ENCODE assay signal across 19 cellular contexts in the genomic region with DNA sequence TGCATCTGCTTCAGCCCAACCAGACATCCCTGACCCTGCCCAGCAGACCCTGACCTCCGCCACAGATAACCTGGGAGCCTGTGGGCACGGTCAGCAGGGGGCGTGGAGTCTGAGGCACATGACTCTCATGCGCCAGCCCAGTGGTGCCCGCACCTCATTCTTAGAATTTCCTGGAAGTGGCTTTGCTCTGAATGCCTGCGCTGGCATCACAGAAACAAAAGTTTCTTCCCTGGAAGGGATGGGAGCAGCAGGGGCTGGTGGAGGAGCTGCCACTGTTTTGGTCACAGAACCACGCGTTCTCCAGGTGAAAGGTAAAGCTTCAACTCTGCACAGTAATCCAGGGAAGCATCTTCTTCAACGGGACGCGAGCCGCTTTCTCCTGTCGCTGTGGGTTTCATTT.
DNase-seq lines count a peak whose midpoint lies in the region; ATAC-seq, FAIRE-seq and TF ChIP-seq lines count a peak whose summit lies in the region.
"Had no signal": no experiment of that assay in that cellular context is flagged by ENCODE, and none has a peak within 500 bp of the region (broad histone marks: within the 10 kb centered on the region; RNA-seq: fewer than 3 reads in every experiment).

No MANE protein-coding gene starts in this region.

- no peaks in the 10 kb centered on the region for H3K36me3 ChIP-seq in astrocyte (ENCODE audit: insufficient read depth, low read length)
- H3K36me3 ChIP-seq: ovary, suprapubic skin had no signal

- H3K79me2 ChIP-seq in astrocyte (ENCODE audit: insufficient read depth, low read length): no peaks in the 10 kb centered on the region

- no peaks in the 10 kb centered on the region for H3K9me3 Mint-ChIP-seq in activated naive CD4-positive, alpha-beta T cell treated with anti-CD3 and anti-CD28 coated beads, Interleukin-2, amount 50 U/mL, for 24 hours
- H3K9me3 Mint-ChIP-seq in astrocyte (ENCODE audit: unreplicated experiment): no peaks in the 10 kb centered on the region
- no peaks in the 10 kb centered on the region for H3K9me3 Mint-ChIP-seq in stimulated activated naive CD8-positive, alpha-beta T cell treated with anti-CD3 and anti-CD28 coated beads, Interleukin-15, amount 100 ng/mL, for 72 hours
- H3K9me3 Mint-ChIP-seq: CD4-positive, alpha-beta memory T cell; naive B cell had no signal

- H3K36me3 Mint-ChIP-seq in activated naive CD4-positive, alpha-beta T cell treated with anti-CD3 and anti-CD28 coated beads, Interleukin-2, amount 50 U/mL, for 24 hours: no peaks in the 10 kb centered on the region
- H3K36me3 Mint-ChIP-seq in T-helper 17 cell (ENCODE audit: low read depth): no peaks in the 10 kb centered on the region
- no peaks in the 10 kb centered on the region for H3K36me3 Mint-ChIP-seq in astrocyte (ENCODE audit: low read depth, unreplicated experiment)
- H3K36me3 Mint-ChIP-seq: CD4-positive, alpha-beta memory T cell; naive B cell had no signal

- H3K4me1 ChIP-seq in astrocyte (ENCODE audit: insufficient read depth, low read length): peaks cover 9% of the 10 kb centered on the region

- ATAC-seq in T-helper 17 cell: no peak
- ATAC-seq in stimulated activated naive CD8-positive, alpha-beta T cell treated with anti-CD3 and anti-CD28 coated beads, Interleukin-15, amount 100 ng/mL, for 72 hours: no peak

- no peaks in the 10 kb centered on the region for H3K27me3 ChIP-seq in astrocyte (ENCODE audit: insufficient read depth, low read length)
- H3K27me3 ChIP-seq: ovary had no signal

- no peak overlapping the region for H3K9ac ChIP-seq in astrocyte (ENCODE audit: low read length)

- TF ChIP-seq CTCF in astrocyte (IDR thresholded peaks at IDR 0.05; ENCODE audit: insufficient read depth, low read depth, low read length): no peak

- peak overlapping the region; percentile 50 for H3K4me3 Mint-ChIP-seq in activated naive CD4-positive, alpha-beta T cell treated with anti-CD3 and anti-CD28 coated beads, Interleukin-2, amount 50 U/mL, for 24 hours
- H3K4me3 Mint-ChIP-seq in T-helper 17 cell (peak overlapping the region; percentile 52), astrocyte (ENCODE audit: unreplicated experiment) (no peak overlapping the region)
- H3K4me3 Mint-ChIP-seq in stimulated activated naive CD8-positive, alpha-beta T cell treated with anti-CD3 and anti-CD28 coated beads, Interleukin-15, amount 100 ng/mL, for 72 hours: peak overlapping the region; percentile 71 to 81

- no peak for DNase-seq in activated naive CD4-positive, alpha-beta T cell (lab: John Stamatoyannopoulos, UW)
- DNase-seq in T-helper 17 cell (no peak), astrocyte (ENCODE audit: low read depth) (no peak), NCI-H446 treated with DMSO at 0.1 percent for 48 hours (lab: John Stamatoyannopoulos, UW) (no peak), SW 1271 (lab: John Stamatoyannopoulos, UW) (no peak)
- DNase-seq in stimulated activated naive CD8-positive, alpha-beta T cell treated with anti-CD3 and anti-CD28 coated beads, Interleukin-15, amount 100 ng/mL, for 72 hours: no peak
- DNase-seq: activated gamma-delta T cell, glutamatergic neuron, mesendoderm, naive B cell, NCI-H1436 treated with DMSO at 0.1 percent for 48 hours, NCI-H2171 treated with DMSO at 0.1 percent for 48 hours, ovary, right cardiac atrium, SIG-M5 had no signal

- no peaks in the 10 kb centered on the region for H4K20me1 ChIP-seq in astrocyte (ENCODE audit: insufficient read depth, low read length)

- no peak overlapping the region for H3K27ac ChIP-seq in astrocyte (ENCODE audit: low read depth, low read length)
- H3K27ac ChIP-seq: HL-60, ovary, suprapubic skin had no signal

- peak overlapping the region; percentile 96 for H3K27ac Mint-ChIP-seq in activated naive CD4-positive, alpha-beta T cell treated with anti-CD3 and anti-CD28 coated beads, Interleukin-2, amount 50 U/mL, for 24 hours
- peak overlapping the region; percentile 92 for H3K27ac Mint-ChIP-seq in T-helper 17 cell
- H3K27ac Mint-ChIP-seq in astrocyte (ENCODE audit: unreplicated experiment): peak overlapping the region; percentile 66
- peak overlapping the region; percentile 93 to 96 for H3K27ac Mint-ChIP-seq in stimulated activated naive CD8-positive, alpha-beta T cell treated with anti-CD3 and anti-CD28 coated beads, Interleukin-15, amount 100 ng/mL, for 72 hours

- no peaks in the 10 kb centered on the region for H3K27me3 Mint-ChIP-seq in activated naive CD4-positive, alpha-beta T cell treated with anti-CD3 and anti-CD28 coated beads, Interleukin-2, amount 50 U/mL, for 24 hours
- H3K27me3 Mint-ChIP-seq in T-helper 17 cell: no peaks in the 10 kb centered on the region
- H3K27me3 Mint-ChIP-seq in astrocyte (ENCODE audit: low read depth, unreplicated experiment): peaks cover 3% of the 10 kb centered on the region
- no peaks in the 10 kb centered on the region for H3K27me3 Mint-ChIP-seq in stimulated activated naive CD8-positive, alpha-beta T cell treated with anti-CD3 and anti-CD28 coated beads, Interleukin-15, amount 100 ng/mL, for 72 hours
- H3K27me3 Mint-ChIP-seq: naive B cell had no signal

- FAIRE-seq in astrocyte (lab: Jason Lieb, UNC): no peak

- H3K9me3 ChIP-seq in T-helper 17 cell (ENCODE audit: control insufficient read depth, low read length, poor library complexity, severe bottlenecking) (no peaks in the 10 kb centered on the region), astrocyte (ENCODE audit: insufficient read depth, low read depth, low read length) (no peaks in the 10 kb centered on the region)
- H3K9me3 ChIP-seq: ovary, suprapubic skin had no signal

- H2AFZ ChIP-seq in astrocyte (ENCODE audit: low read depth, low read length): no peak overlapping the region

- no peak overlapping the region for H3K4me3 ChIP-seq in astrocyte (ENCODE audit: insufficient read depth, low read depth, low read length)
- H3K4me3 ChIP-seq: ovary, suprapubic skin had no signal

- peaks cover 57% of the 10 kb centered on the region for H3K4me1 Mint-ChIP-seq in activated naive CD4-positive, alpha-beta T cell treated with anti-CD3 and anti-CD28 coated beads, Interleukin-2, amount 50 U/mL, for 24 hours
- H3K4me1 Mint-ChIP-seq in T-helper 17 cell: peaks cover 40% of the 10 kb centered on the region
- peaks cover 25% of the 10 kb centered on the region for H3K4me1 Mint-ChIP-seq in astrocyte (ENCODE audit: low read depth, unreplicated experiment)
- H3K4me1 Mint-ChIP-seq in stimulated activated naive CD8-positive, alpha-beta T cell treated with anti-CD3 and anti-CD28 coated beads, Interleukin-15, amount 100 ng/mL, for 72 hours: peaks cover 94% of the 10 kb centered on the region

- H3K4me2 ChIP-seq in astrocyte (ENCODE audit: low read length): no peak overlapping the region
